1 cellular context compared by ENCODE assay signal in genomic region chr7:73758581-73759138, GRCh38.
A peak's percentile ranks its signal among the peaks of the same experiment; 100 is the strongest.
TF ChIP-seq lines count a peak whose summit lies in the region.

No MANE protein-coding gene starts in this region.

TF ChIP-seq in HEK293, 187 proteins besides CTCF, POLR2A, EP300 and RAD21 (continued from another document):
- TF ChIP-seq ZIC2 (tag by site-specific recombination; IDR thresholded peaks at IDR 0.05) (0 out of 2 replicates have a peak, but pooled peaks have one; percentile 29), ZNF677 (tag by site-specific recombination; IDR thresholded peaks at IDR 0.05) (no peak), GLIS1 (tag by site-specific recombination; IDR thresholded peaks at IDR 0.05) (peak; percentile 49; the same call in 1 of the 2 replicates)
